31 cellular contexts compared by ENCODE assay signal in the genomic region with DNA sequence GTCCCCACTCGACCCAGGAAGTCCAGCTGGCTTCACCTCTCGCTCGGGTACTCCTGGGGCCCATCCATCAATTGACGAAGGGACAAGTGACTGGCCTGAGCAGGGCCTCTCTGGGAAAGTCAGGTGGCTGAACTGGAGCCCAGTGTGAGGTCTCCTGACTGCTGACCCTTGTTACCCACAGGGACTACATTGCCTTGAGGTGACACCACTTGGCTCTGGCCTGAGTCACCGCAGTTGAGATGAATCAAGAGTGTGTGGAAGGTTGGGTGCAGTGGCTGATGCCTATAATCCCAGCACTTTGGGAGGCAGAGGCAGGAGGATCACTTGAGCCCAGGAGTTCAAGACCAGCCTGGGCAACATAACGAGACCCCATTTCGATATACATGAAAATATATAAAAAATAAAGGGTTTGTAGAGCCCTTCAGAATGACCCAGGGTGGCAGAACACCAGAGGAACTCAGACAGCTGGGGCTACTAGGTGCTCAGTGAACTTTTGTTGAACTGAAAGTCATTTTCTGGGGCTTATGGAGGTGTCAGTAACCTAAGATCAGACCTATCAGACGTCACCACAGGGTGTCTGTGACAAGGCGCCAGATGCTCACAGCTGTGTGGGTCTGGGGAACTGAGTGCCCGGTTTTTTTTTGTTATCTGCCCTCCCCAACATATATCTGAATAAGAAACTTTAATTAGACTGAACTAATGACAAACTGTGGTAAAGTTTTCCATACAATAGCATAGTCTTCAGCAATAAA.
"Had no signal": no experiment of that assay in that cellular context is flagged by ENCODE, and none has a peak within 500 bp of the region (broad histone marks: within the 10 kb centered on the region; RNA-seq: fewer than 3 reads in every experiment).

No MANE protein-coding gene starts in this region.

- H3K36me3 ChIP-seq: ascending aorta, breast epithelium, cardiac muscle cell, colonic mucosa, esophagus squamous epithelium, gastroesophageal sphincter, heart right ventricle had no signal

- ATAC-seq: activated CD4-positive, alpha-beta T cell treated with anti-CD3 and anti-CD28 coated beads for 36 hours; activated CD8-positive, alpha-beta T cell treated with anti-CD3 and anti-CD28 coated beads, Interleukin-2, amount 10 ng/mL, durations not matched to agents 7 days and 5 days; activated naive CD4-positive, alpha-beta T cell treated with anti-CD3 and anti-CD28 coated beads, Interleukin-2, amount 50 U/mL, for 72 hours; activated T-cell treated with anti-CD3 and anti-CD28 coated beads, Interleukin-2, amount 50 U/mL, for 72 hours; gastroesophageal sphincter; heart right ventricle; T-helper 17 cell had no signal

- H3K4me1 ChIP-seq: breast epithelium had no signal

- H3K9me3 ChIP-seq: ascending aorta, breast epithelium, colonic mucosa, esophagus squamous epithelium, gastroesophageal sphincter, heart right ventricle had no signal

- FAIRE-seq: endometrium, endothelial cell of umbilical vein had no signal

- H3K27me3 ChIP-seq: ascending aorta, breast epithelium, cardiac muscle cell, colonic mucosa had no signal

- H3K4me3 ChIP-seq: ascending aorta, breast epithelium, cardiac muscle cell, colonic mucosa, esophagus squamous epithelium, gastroesophageal sphincter, heart right ventricle had no signal

- DNase-seq: activated CD4-positive, alpha-beta memory T cell treated with anti-CD3 and anti-CD28 coated beads for 36 hours; activated CD4-positive, alpha-beta T cell treated with anti-CD3 and anti-CD28 coated beads for 36 hours; activated CD4-positive, alpha-beta T cell treated with anti-CD3 and anti-CD28 coated beads, Interleukin-2, amount 10 ng/mL, durations not matched to agents 24 days and 14 days; activated CD4-positive, CD25-positive, alpha-beta regulatory T cell; activated CD4-positive, CD25-positive, alpha-beta regulatory T cell treated with anti-CD3 and anti-CD28 coated beads, Interleukin-2, amount 50 U/mL, for 72 hours; activated CD8-positive, alpha-beta memory T cell treated with anti-CD3 and anti-CD28 coated beads, Interleukin-2, amount 50 U/mL, for 48 hours; activated CD8-positive, alpha-beta T cell treated with anti-CD3 and anti-CD28 coated beads, Interleukin-2, amount 10 ng/mL, durations not matched to agents 7 days and 5 days; activated gamma-delta T cell; activated naive CD4-positive, alpha-beta T cell; activated naive CD4-positive, alpha-beta T cell treated with anti-CD3 and anti-CD28 coated beads, Interleukin-2, amount 10 ng/mL, durations not matched to agents 7 days and 5 days; activated naive CD8-positive, alpha-beta T cell treated with anti-CD3 and anti-CD28 coated beads, Interleukin-2, amount 10 ng/mL, durations not matched to agents 7 days and 5 days; activated T-cell treated with anti-CD3 and anti-CD28 coated beads for 4 hours; activated T-cell treated with anti-CD3 and anti-CD28 coated beads, Interleukin-2, amount 50 U/mL, for 24 hours; activated T-cell treated with anti-CD3 and anti-CD28 coated beads, Interleukin-2, amount 50 U/mL, for 72 hours; central memory CD4-positive, alpha-beta T cell; cerebellar nuclear complex; colonic mucosa; effector CD8-positive, alpha-beta T cell; esophagus squamous epithelium; foreskin melanocyte; heart right ventricle; T-helper 17 cell; T1000 had no signal

- H3K27ac ChIP-seq: ascending aorta, breast epithelium, cardiac muscle cell, colonic mucosa, epithelial cell of prostate, esophagus squamous epithelium, gastroesophageal sphincter, heart right ventricle had no signal
